Comparison of ENCODE assay signal across 1 cellular context in the genomic region with DNA sequence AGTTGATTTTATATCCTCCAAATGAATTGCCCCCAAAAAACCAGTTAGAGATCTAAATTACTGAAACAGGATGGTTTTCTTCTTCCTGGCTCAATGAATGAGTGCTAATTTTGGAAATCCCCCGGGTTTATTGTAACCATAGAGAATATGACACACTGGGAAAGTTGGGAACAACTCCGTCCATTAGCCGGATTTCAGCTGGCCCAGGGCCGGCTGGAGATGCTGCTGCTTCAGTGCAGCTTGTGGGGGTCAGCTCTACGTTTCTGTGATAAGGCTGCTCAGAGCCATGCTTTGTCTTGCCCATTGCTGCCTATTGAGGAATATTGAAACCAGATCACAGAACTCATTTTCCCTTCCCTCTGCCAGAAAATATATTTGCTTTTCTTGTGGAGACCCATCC.
TF ChIP-seq lines count a peak whose summit lies in the region.

No MANE protein-coding gene starts in this region.

TF ChIP-seq in HepG2, 621 proteins besides CTCF, POLR2A, EP300 and RAD21 (continued from another document):
- no peak for TF ChIP-seq FOXP1 (IDR thresholded peaks at IDR 0.05)
- no peak for TF ChIP-seq FOXP1 (CRISPR knock-in tag; IDR thresholded peaks at IDR 0.05)
